Comparison of ENCODE assay signal across 25 cellular contexts in the genomic region with DNA sequence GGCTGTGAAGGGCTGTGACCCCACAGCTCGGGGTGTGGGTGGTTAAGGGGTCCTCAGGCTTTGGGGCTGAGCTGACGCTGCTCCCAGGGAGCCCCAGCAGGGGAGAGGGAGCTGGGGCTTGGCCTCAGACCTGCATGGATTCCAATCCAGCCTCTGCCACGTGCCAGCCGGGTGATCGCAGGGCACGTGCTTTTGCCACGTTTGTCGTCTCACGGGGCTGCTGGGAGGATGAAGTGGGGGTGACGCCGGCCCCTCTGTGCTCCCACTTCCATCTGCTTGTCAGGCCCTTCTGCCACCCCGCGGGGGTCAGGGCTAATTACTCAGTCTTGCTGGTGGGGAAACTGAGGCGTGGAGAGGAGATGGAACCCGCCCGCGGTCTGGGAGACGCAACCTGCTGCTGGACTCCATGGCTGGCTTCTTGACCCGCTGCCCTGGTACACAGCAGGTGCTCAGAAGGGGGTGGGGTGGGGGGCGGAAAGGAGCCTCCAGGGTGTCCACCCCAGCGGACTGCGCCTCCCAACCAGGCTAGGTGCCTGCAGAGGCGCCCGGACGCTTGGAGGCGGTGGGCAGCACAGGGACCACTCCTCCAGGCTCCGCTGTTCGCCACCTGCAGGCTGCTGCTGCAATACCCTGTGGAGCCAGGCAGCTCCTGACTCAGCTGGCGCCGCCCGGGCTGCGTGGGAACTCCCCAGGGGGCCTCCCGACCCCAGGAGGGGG. TPM values are rescaled to one million over a fixed set of nuclear protein-coding genes. Genes with fewer than 3 reads are reported as not detected.
DNase-seq lines count a peak whose midpoint lies in the region; ATAC-seq and TF ChIP-seq lines count a peak whose summit lies in the region.
"Had no signal": no experiment of that assay in that cellular context is flagged by ENCODE, and none has a peak within 500 bp of the region (broad histone marks: within the 10 kb centered on the region; RNA-seq: fewer than 3 reads in every experiment).

No MANE protein-coding gene starts in this region.

- no peaks in the 10 kb centered on the region for H3K9me2 ChIP-seq in SK-N-SH
- no peaks in the 10 kb centered on the region for H3K9me2 ChIP-seq in hepatocyte (replicated peaks; ENCODE audit: insufficient read depth)

- peak; percentile 31 for TF ChIP-seq RAD21 in SK-N-SH (IDR thresholded peaks at IDR 0.05; ENCODE audit: low read length)
- TF ChIP-seq RAD21 in Ishikawa (IDR thresholded peaks at IDR 0.05; ENCODE audit: low read depth) = no peak

- no peak overlapping the region for H3K9ac ChIP-seq in SK-N-SH

- CTCF ChIA-PET in SK-N-SH (lab: Yijun Ruan, JAX) = interaction anchor here (0.8 to 2.2 kb wide), 12 partner anchors 10 to 172 kb away, joined by 3 to 7 read pairs (median 4); no protein-coding TSS in a partner anchor

- 13% methylated on average over 6 of the region's 33 CpGs for WGBS in SK-N-SH (ENCODE audit: low lambda C conversion rate)
- WGBS in hepatocyte (ENCODE audit: low lambda C conversion rate, missing lambda C conversion rate) = 92% methylated on average over 29 of the region's 33 CpGs
- WGBS in aorta, 2 donors = 69 to 71% methylated on average over 30 to 33 of the region's 33 CpGs

- H3K4me1 ChIP-seq in SK-N-SH (ENCODE audit: control insufficient read depth in 1 of 2, insufficient read depth in 2 of 2, low read depth in 1 of 2, low read length in 1 of 2) = peaks cover 0 to 7% of the 10 kb centered on the region in 2 experiments; a peak in 1 of 4 replicates
- H3K4me1 ChIP-seq in hepatocyte (ENCODE audit: insufficient read depth) = no peaks in the 10 kb centered on the region
- no peaks in the 10 kb centered on the region for H3K4me1 ChIP-seq in aorta (ENCODE audit: control insufficient read depth in 1 of 2, insufficient read depth in 2 of 2, low read length in 2 of 2)
- H3K4me1 ChIP-seq: body of pancreas, pancreas had no signal

- H4K20me1 ChIP-seq in SK-N-SH (ENCODE audit: insufficient read depth) = no peaks in the 10 kb centered on the region
- H4K20me1 ChIP-seq in hepatocyte (ENCODE audit: insufficient read depth, poor library complexity, severe bottlenecking) = no peaks in the 10 kb centered on the region

- H3K4me3 ChIP-seq in SK-N-SH (ENCODE audit: low read depth in 2 of 2, low read length in 1 of 2) (no peak overlapping the region), hepatocyte (no peak overlapping the region), aorta (ENCODE audit: low read length in 2 of 2) (no peak overlapping the region)
- H3K4me3 ChIP-seq: body of pancreas, lung, pancreas, thoracic aorta had no signal

- intact Hi-C loops in aorta (cut with DNase I) = no loop called here

- H3K79me2 ChIP-seq in SK-N-SH (ENCODE audit: insufficient read depth) (no peaks in the 10 kb centered on the region), hepatocyte (no peaks in the 10 kb centered on the region)

- no peaks in the 10 kb centered on the region for H3K9me3 ChIP-seq in SK-N-SH
- H3K9me3 ChIP-seq in hepatocyte (ENCODE audit: low read depth) = no peaks in the 10 kb centered on the region
- no peaks in the 10 kb centered on the region for H3K9me3 ChIP-seq in aorta (ENCODE audit: control insufficient read depth, low read length)
- H3K9me3 ChIP-seq: body of pancreas, pancreas, thoracic aorta had no signal

- DNase-seq in SK-N-SH (peak; percentile 84), hepatocyte (ENCODE audit: low spot score) (peak; percentile 23), aorta (no peak), DMS153 treated with DMSO at 0.1 percent for 48 hours (lab: John Stamatoyannopoulos, UW; ENCODE audit: unreplicated experiment) (no peak), ACHN (no peak), NCI-H2196 (lab: John Stamatoyannopoulos, UW; ENCODE audit: unreplicated experiment) (no peak)
- DNase-seq: activated B cell treated with CpG ODN at 0.5 μM for 24 hours; activated CD8-positive, alpha-beta T cell treated with anti-CD3 and anti-CD28 coated beads for 36 hours; activated T-cell treated with anti-CD3 and anti-CD28 coated beads, Interleukin-2, amount 50 U/mL, for 48 hours; body of pancreas; effector memory CD8-positive, alpha-beta T cell; EL; GOT3; NCI-H187; NCI-H510A treated with DMSO at 0.1 percent for 48 hours; SIG-M5; T-helper 17 cell had no signal

- no peak for ATAC-seq in SK-N-SH treated with all-trans-retinoic acid at 6 μM for 48 hours
- peak; percentile 62 for ATAC-seq in aorta (ENCODE audit: low FRiP score)
- ATAC-seq: activated CD8-positive, alpha-beta T cell treated with anti-CD3 and anti-CD28 coated beads for 36 hours; activated naive CD4-positive, alpha-beta T cell treated with anti-CD3 and anti-CD28 coated beads, Interleukin-2, amount 50 U/mL, for 72 hours; body of pancreas; effector memory CD8-positive, alpha-beta T cell; pancreas; sciatic nerve; T-helper 17 cell had no signal

- H3F3A ChIP-seq in SK-N-SH (replicated peaks; ENCODE audit: insufficient read depth) = no peaks in the 10 kb centered on the region

- TF ChIP-seq CTCF in SK-N-SH (IDR thresholded peaks at IDR 0.05) = no peak
- TF ChIP-seq CTCF in hepatocyte (IDR thresholded peaks at IDR 0.05; ENCODE audit: poor library complexity) = peak; percentile 8

- H3K27me3 ChIP-seq in SK-N-SH (ENCODE audit: insufficient read depth) (no peaks in the 10 kb centered on the region), hepatocyte (no peaks in the 10 kb centered on the region), aorta (ENCODE audit: control insufficient read depth in 1 of 2, insufficient read depth in 2 of 2, low read length in 1 of 2) (no peaks in the 10 kb centered on the region)

- H2AFZ ChIP-seq in SK-N-SH (ENCODE audit: low read depth) (no peak overlapping the region), hepatocyte (no peak overlapping the region)

- TF ChIP-seq EP300 in SK-N-SH (IDR thresholded peaks at IDR 0.05; ENCODE audit: borderline replicate concordance in 1 of 2, low read depth in 1 of 2, low read length in 1 of 2) (no peak), Ishikawa (IDR thresholded peaks at IDR 0.05; ENCODE audit: borderline replicate concordance) (peak; percentile 73)

- in situ Hi-C loops in ACHN (cut with HindIII; ENCODE audit: low pct_ligation_motif_present, low pct_unique_long_range_greater_than_20kb, low sequenced_read_pairs) = no loop called here

- no peaks in the 10 kb centered on the region for H3K36me3 ChIP-seq in SK-N-SH (replicated peaks in 1 of 2; ENCODE audit: control insufficient read depth in 1 of 2, insufficient read depth in 2 of 2, low read length in 1 of 2)
- H3K36me3 ChIP-seq in hepatocyte (replicated peaks; ENCODE audit: insufficient read depth, low read depth) = no peaks in the 10 kb centered on the region
- no peaks in the 10 kb centered on the region for H3K36me3 ChIP-seq in aorta (ENCODE audit: control insufficient read depth in 1 of 2, insufficient read depth in 2 of 2, low read length in 1 of 2)
- H3K36me3 ChIP-seq: pancreas, thoracic aorta had no signal

- POLR2A ChIA-PET in SK-N-SH (lab: Yijun Ruan, JAX) = no interaction called here

- no peak overlapping the region for H3K27ac ChIP-seq in SK-N-SH (ENCODE audit: low read depth in 2 of 2, low read length in 1 of 2)
- H3K27ac ChIP-seq in hepatocyte = no peak overlapping the region
- H3K27ac ChIP-seq in aorta (ENCODE audit: low read depth in 1 of 2, low read length in 2 of 2) = no peak overlapping the region
- H3K27ac ChIP-seq: body of pancreas, pancreas, thoracic aorta had no signal

- no peak overlapping the region for H3K4me2 ChIP-seq in SK-N-SH
- no peak overlapping the region for H3K4me2 ChIP-seq in hepatocyte

TF ChIP-seq in SK-N-SH, 30 proteins besides CTCF, POLR2A, EP300 and RAD21:
- no peak for TF ChIP-seq MAX (IDR thresholded peaks at IDR 0.05; ENCODE audit: low read depth)
- peak; percentile 24; the same call in 1 of the 2 replicates for TF ChIP-seq SMC3 (IDR thresholded peaks at IDR 0.05; ENCODE audit: low read depth, low read length)

TF ChIP-seq in Ishikawa, 13 proteins besides CTCF, POLR2A, EP300 and RAD21 (continues in another document):
- TF ChIP-seq TEAD4 (IDR thresholded peaks at IDR 0.05) = 0 out of 2 replicates have a peak, but pooled peaks have one; percentile 30
- TF ChIP-seq MAX (IDR thresholded peaks at IDR 0.05) = peak; percentile 83
- no peak for TF ChIP-seq CREB1 (IDR thresholded peaks at IDR 0.05; ENCODE audit: low read depth)
- TF ChIP-seq, protein P1, sequence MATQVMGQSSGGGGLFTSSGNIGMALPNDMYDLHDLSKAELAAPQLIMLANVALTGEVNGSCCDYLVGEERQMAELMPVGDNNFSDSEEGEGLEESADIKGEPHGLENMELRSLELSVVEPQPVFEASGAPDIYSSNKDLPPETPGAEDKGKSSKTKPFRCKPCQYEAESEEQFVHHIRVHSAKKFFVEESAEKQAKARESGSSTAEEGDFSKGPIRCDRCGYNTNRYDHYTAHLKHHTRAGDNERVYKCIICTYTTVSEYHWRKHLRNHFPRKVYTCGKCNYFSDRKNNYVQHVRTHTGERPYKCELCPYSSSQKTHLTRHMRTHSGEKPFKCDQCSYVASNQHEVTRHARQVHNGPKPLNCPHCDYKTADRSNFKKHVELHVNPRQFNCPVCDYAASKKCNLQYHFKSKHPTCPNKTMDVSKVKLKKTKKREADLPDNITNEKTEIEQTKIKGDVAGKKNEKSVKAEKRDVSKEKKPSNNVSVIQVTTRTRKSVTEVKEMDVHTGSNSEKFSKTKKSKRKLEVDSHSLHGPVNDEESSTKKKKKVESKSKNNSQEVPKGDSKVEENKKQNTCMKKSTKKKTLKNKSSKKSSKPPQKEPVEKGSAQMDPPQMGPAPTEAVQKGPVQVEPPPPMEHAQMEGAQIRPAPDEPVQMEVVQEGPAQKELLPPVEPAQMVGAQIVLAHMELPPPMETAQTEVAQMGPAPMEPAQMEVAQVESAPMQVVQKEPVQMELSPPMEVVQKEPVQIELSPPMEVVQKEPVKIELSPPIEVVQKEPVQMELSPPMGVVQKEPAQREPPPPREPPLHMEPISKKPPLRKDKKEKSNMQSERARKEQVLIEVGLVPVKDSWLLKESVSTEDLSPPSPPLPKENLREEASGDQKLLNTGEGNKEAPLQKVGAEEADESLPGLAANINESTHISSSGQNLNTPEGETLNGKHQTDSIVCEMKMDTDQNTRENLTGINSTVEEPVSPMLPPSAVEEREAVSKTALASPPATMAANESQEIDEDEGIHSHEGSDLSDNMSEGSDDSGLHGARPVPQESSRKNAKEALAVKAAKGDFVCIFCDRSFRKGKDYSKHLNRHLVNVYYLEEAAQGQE (IDR thresholded peaks at IDR 0.05; ENCODE audit: low read depth) = no peak
- TF ChIP-seq CEBPB (IDR thresholded peaks at IDR 0.05) = no peak
- peak; percentile 87 for TF ChIP-seq TCF12 (IDR thresholded peaks at IDR 0.05; ENCODE audit: low read depth)
- TF ChIP-seq EGR1 (IDR thresholded peaks at IDR 0.05) = 0 out of 2 replicates have a peak, but pooled peaks have one; percentile 34

RNA-seq across cellular contexts. Expression of gene PRIMA1, which starts 36.4 kb away (rescaled TPM):
- polyA plus RNA-seq in SK-N-SH (2012; rRNA removed) (0.18 and 0.24 TPM in 2 replicates), hepatocyte (1.2 and 1.9 TPM in 2 replicates), aorta (under 1 TPM; 0.38 to 0.69 TPM)
- polyA plus RNA-seq in SK-N-SH (2012; cell fraction: cytosol; rRNA removed) = 0.23 and 0.49 TPM in 2 replicates
- 0.15 and 0.56 TPM in 2 replicates for polyA plus RNA-seq in SK-N-SH (2012; cell fraction: nucleus; rRNA removed)
- total RNA-seq in hepatocyte (1.5 and 2.0 TPM in 2 replicates), aorta (1 to 10 TPM; 6.7 to 8.9 TPM)
- total RNA-seq: activated B cell treated with CpG ODN at 0.5 μM for 24 hours; activated CD8-positive, alpha-beta T cell treated with anti-CD3 and anti-CD28 coated beads for 36 hours; activated naive CD4-positive, alpha-beta T cell treated with anti-CD3 and anti-CD28 coated beads, Interleukin-2, amount 50 U/mL, for 72 hours; fibroblast of lung; T-helper 17 cell had no signal
- polyA plus RNA-seq: fibroblast of lung had no signal

Comparison
In these comparisons a context has a peak if more than half of its experiments do, and no peak if none do; other contexts are left out.
1. DNase-seq: peak in SK-N-SH (single experiment) and hepatocyte (single experiment); none in aorta (0 of 2), DMS153 treated with DMSO at 0.1 percent for 48 hours (single experiment), ACHN (single experiment) and NCI-H2196 (single experiment).